In the genomic region with DNA sequence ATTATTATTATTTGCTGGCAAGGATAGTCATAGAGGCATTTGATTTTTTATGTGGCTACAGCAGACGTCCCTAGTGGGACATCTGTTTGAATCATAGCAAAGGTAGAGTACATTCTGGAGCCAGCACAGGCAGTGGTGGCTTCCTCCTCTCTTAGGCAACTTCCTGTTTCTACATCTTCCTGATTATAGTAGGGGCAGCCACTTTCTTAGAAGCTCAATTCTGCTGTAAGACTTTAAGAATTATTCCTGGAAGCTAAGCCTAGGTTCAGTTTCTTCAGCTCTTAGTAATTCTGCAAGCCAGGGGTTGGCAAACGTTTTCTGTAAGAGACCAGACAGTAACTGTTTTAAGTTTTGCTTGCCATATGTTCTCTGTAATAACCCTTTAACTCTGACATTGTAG, we compare ENCODE assay signal across 12 cellular contexts.
"Had no signal": no experiment of that assay in that cellular context is flagged by ENCODE, and none has a peak within 500 bp of the region (broad histone marks: within the 10 kb centered on the region; RNA-seq: fewer than 3 reads in every experiment).

No MANE protein-coding gene starts in this region.

- H3K9me3 Mint-ChIP-seq: type B pancreatic cell had no signal

- ATAC-seq: activated naive CD4-positive, alpha-beta T cell treated with anti-CD3 and anti-CD28 coated beads, Interleukin-2, amount 50 U/mL, for 72 hours; stimulated activated naive B cell treated with anti-CD40 and anti-IgM and Interleukin-4, amounts not matched to agents 10 μg/mL and 1 μg/mL and 100 μg/mL, for 72 hours had no signal

- H3K4me1 ChIP-seq: sigmoid colon had no signal

- H3K27ac ChIP-seq: sigmoid colon had no signal

- H3K27ac Mint-ChIP-seq: activated naive CD4-positive, alpha-beta T cell treated with anti-CD3 and anti-CD28 coated beads, Interleukin-2, amount 50 U/mL, for 72 hours; stimulated activated naive B cell treated with anti-CD40 and anti-IgM and Interleukin-4, amounts not matched to agents 10 μg/mL and 1 μg/mL and 100 μg/mL, for 72 hours; T-helper 1 cell treated with Interleukin-12 subunit alpha and Interleukin-12 subunit beta and Interleukin-4 antibody, amounts not matched to agents 30 μg/mL and 1 μg/mL, for 36 hours; type B pancreatic cell had no signal

- H3K4me1 Mint-ChIP-seq: stimulated activated naive B cell treated with anti-CD40 and anti-IgM and Interleukin-4, amounts not matched to agents 10 μg/mL and 1 μg/mL and 100 μg/mL, for 72 hours had no signal

- H3K27me3 ChIP-seq: sigmoid colon had no signal

- H3K9me3 ChIP-seq: sigmoid colon had no signal

- H3K4me3 ChIP-seq: sigmoid colon had no signal

- H3K36me3 Mint-ChIP-seq: activated naive CD4-positive, alpha-beta T cell treated with anti-CD3 and anti-CD28 coated beads, Interleukin-2, amount 50 U/mL, for 72 hours; stimulated activated naive B cell treated with anti-CD40 and anti-IgM and Interleukin-4, amounts not matched to agents 10 μg/mL and 1 μg/mL and 100 μg/mL, for 72 hours; type B pancreatic cell had no signal

- DNase-seq: activated CD4-positive, alpha-beta T cell treated with anti-CD3 and anti-CD28 coated beads for 1 hour; activated CD8-positive, alpha-beta memory T cell treated with anti-CD3 and anti-CD28 coated beads for 24 hours; cerebellar nuclear complex; dermis blood vessel endothelial cell; hippocampal formation; kidney glomerular epithelial cell; sigmoid colon; stimulated activated CD4-positive, alpha-beta T cell treated with anti-CD3 and anti-CD28 coated beads, Interleukin-2, amount 100 ng/mL, for 24 hours; stimulated activated naive B cell treated with anti-CD40 and anti-IgM and Interleukin-4, amounts not matched to agents 10 μg/mL and 1 μg/mL and 100 μg/mL, for 72 hours had no signal

- H3K4me3 Mint-ChIP-seq: stimulated activated naive B cell treated with anti-CD40 and anti-IgM and Interleukin-4, amounts not matched to agents 10 μg/mL and 1 μg/mL and 100 μg/mL, for 72 hours; T-helper 1 cell treated with Interleukin-12 subunit alpha and Interleukin-12 subunit beta and Interleukin-4 antibody, amounts not matched to agents 30 μg/mL and 1 μg/mL, for 36 hours; type B pancreatic cell had no signal

- H3K36me3 ChIP-seq: sigmoid colon had no signal
